ENCODE assay signal across 8 cellular contexts in genomic region chr2:43131051-43131889, GRCh38.
A peak's percentile ranks its signal among the peaks of the same experiment; 100 is the strongest.
DNase-seq lines count a peak whose midpoint lies in the region; ATAC-seq, FAIRE-seq and TF ChIP-seq lines count a peak whose summit lies in the region.

No MANE protein-coding gene starts in this region.

- H3K36me3 Mint-ChIP-seq in activated CD8-positive, alpha-beta T cell treated with anti-CD3 and anti-CD28 coated beads for 36 hours (ENCODE audit: low read depth), result no peaks in the 10 kb centered on the region

- peak overlapping the region; percentile 95 for H3K27ac Mint-ChIP-seq in activated CD8-positive, alpha-beta T cell treated with anti-CD3 and anti-CD28 coated beads for 36 hours

- CTCF ChIA-PET in activated CD8-positive, alpha-beta T cell treated with anti-CD3 and anti-CD28 coated beads for 36 hours (lab: Charles Lee), result interaction anchor here (0.6 to 24.5 kb wide), 11 partner anchors 9 to 410 kb away, joined by 3 to 647 read pairs (median 3); partner anchors contain the start of gene ZFP36L2

- H3K36me3 ChIP-seq in mucosa of descending colon (ENCODE audit: low read depth), result no peaks in the 10 kb centered on the region

- peaks cover 54% of the 10 kb centered on the region for H3K4me1 ChIP-seq in mucosa of descending colon (ENCODE audit: low read depth)

- FAIRE-seq in D721Med (lab: Jason Lieb, UNC), result no peak

- H3K4me1 Mint-ChIP-seq in activated CD8-positive, alpha-beta T cell treated with anti-CD3 and anti-CD28 coated beads for 36 hours (ENCODE audit: low read depth), result peaks cover 85% of the 10 kb centered on the region

- ATAC-seq in GM21786 (IDR thresholded peaks at IDR 0.05; ENCODE audit: unreplicated experiment) (peak; percentile 46), mucosa of descending colon (peak; percentile 72), HG02763 (IDR thresholded peaks at IDR 0.05; ENCODE audit: unreplicated experiment) (no peak)
- peak; percentile 50 for ATAC-seq in activated CD8-positive, alpha-beta T cell treated with anti-CD3 and anti-CD28 coated beads for 36 hours

- H3K27me3 Mint-ChIP-seq in activated CD8-positive, alpha-beta T cell treated with anti-CD3 and anti-CD28 coated beads for 36 hours, result no peaks in the 10 kb centered on the region

- TF ChIP-seq CTCF in D721Med (IDR thresholded peaks at IDR 0.05; ENCODE audit: insufficient read depth, missing control alignments) (peak; percentile 19), mucosa of descending colon (IDR thresholded peaks at IDR 0.05) (peak; percentile 27)
- TF ChIP-seq CTCF in activated CD8-positive, alpha-beta T cell treated with anti-CD3 and anti-CD28 coated beads for 36 hours (IDR thresholded peaks at IDR 0.05), result peak; percentile 70

- no peaks in the 10 kb centered on the region for H3K9me3 Mint-ChIP-seq in activated CD8-positive, alpha-beta T cell treated with anti-CD3 and anti-CD28 coated beads for 36 hours

- intact Hi-C loops in activated CD8-positive, alpha-beta T cell treated with anti-CD3 and anti-CD28 coated beads for 36 hours (cut with micrococcal nuclease), result loop anchor here (1.0 to 5.0 kb wide), 2 partner anchors 74 to 95 kb away; partner anchors contain the start of gene ZFP36L2
- intact Hi-C loops in mucosa of descending colon (cut with DNase I, micrococcal nuclease), result loop anchor here in 1 of 2 donors (1.0 kb wide), 1 partner anchor 152 kb away; no protein-coding TSS in a partner anchor

- DNase-seq in D721Med (ENCODE audit: insufficient read length, low spot score), result no peak
- peak; percentile 50 to 78 for DNase-seq in NCI-H526 (lab: John Stamatoyannopoulos, UW)
- DNase-seq in activated CD8-positive, alpha-beta T cell treated with anti-CD3 and anti-CD28 coated beads for 36 hours, result peak; percentile 95
- peak; percentile 78 for DNase-seq in effector CD4-positive, alpha-beta T cell
- DNase-seq in mucosa of descending colon, result peak; percentile 85 to 96 (median 91)
- DNase-seq in stimulated activated CD8-positive, alpha-beta memory T cell treated with anti-CD3 and anti-CD28 coated beads, Interleukin-7, amount 100 ng/mL, for 1 hour (ENCODE audit: low read depth in 2 of 2), result peak; percentile 56 to 61

- H3K4me3 Mint-ChIP-seq in activated CD8-positive, alpha-beta T cell treated with anti-CD3 and anti-CD28 coated beads for 36 hours, result peak overlapping the region; percentile 39

- H3K4me3 ChIP-seq in mucosa of descending colon, result no peak overlapping the region

- H3K9me3 ChIP-seq in mucosa of descending colon, result no peaks in the 10 kb centered on the region

- POLR2A ChIA-PET in activated CD8-positive, alpha-beta T cell treated with anti-CD3 and anti-CD28 coated beads for 36 hours (lab: Charles Lee), result interaction anchor here (1.5 to 20.8 kb wide), 4 partner anchors 9 to 92 kb away, joined by 3 to 549 read pairs (median 18); partner anchors contain the start of gene ZFP36L2

Comparison
In these comparisons a context has a peak if more than half of its experiments do, and no peak if none do; other contexts are left out.
1. CTCF ChIP-seq: peak in every context shown above with its lines; median percentile 70 in activated CD8-positive, alpha-beta T cell treated with anti-CD3 and anti-CD28 coated beads for 36 hours; 27 in mucosa of descending colon; 19 in D721Med.